In the genomic region with DNA sequence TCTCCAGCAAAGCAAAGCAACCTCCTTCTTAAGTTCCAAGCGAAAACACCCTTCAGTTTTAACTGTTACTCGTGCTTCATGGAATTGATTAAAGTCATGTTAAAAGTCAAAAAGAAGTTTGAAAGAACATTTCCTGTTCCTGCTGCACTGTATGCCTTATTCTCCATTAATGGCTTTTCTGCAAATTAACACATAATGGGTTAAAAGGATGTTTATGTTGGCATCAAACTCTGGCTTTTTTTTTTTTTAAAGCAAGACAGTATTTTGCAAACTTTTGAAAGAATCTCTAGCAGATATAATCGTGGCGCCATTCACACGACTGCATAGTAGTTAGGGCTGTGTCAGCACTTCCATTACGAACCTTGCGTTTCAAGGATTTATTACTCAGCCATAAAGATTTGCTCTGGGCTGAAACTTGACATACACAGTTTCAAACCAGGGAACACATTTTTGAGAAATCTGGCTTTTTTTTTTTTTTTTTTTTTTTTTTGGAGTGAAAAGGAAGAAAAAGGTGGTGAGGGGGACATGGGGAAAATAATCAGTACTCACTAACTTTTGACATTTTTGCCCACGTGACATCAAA, we compare ENCODE assay signal across 22 cellular contexts.
"Had no signal": no experiment of that assay in that cellular context is flagged by ENCODE, and none has a peak within 500 bp of the region (broad histone marks: within the 10 kb centered on the region; RNA-seq: fewer than 3 reads in every experiment).

No MANE protein-coding gene starts in this region.

- H3K4me3 ChIP-seq: adrenal gland, body of pancreas, dorsolateral prefrontal cortex, ovary, prostate gland, spleen, suprapubic skin, tibial artery, upper lobe of right lung had no signal

- H3K27ac ChIP-seq: adrenal gland, body of pancreas, dorsolateral prefrontal cortex, ovary, prostate gland, spleen, suprapubic skin, tibial artery, upper lobe of right lung had no signal

- DNase-seq: activated B cell treated with CpG ODN at 0.5 μM for 24 hours; activated CD4-positive, alpha-beta T cell treated with anti-CD3 and anti-CD28 coated beads, Interleukin-2, amount 50 U/mL, for 1 hour; activated CD8-positive, alpha-beta T cell treated with anti-CD3 and anti-CD28 coated beads for 36 hours; activated naive CD4-positive, alpha-beta T cell; activated T-cell treated with anti-CD3 and anti-CD28 coated beads, Interleukin-2, amount 50 U/mL, for 4 hours; aorta; body of pancreas; dorsolateral prefrontal cortex; effector memory CD4-positive, alpha-beta T cell; foreskin melanocyte; mammary epithelial cell; naive B cell; retina; spleen; stimulated activated naive CD4-positive, alpha-beta T cell; T-cell; tibial artery; upper lobe of right lung had no signal

- H3K4me1 ChIP-seq: body of pancreas, spleen, suprapubic skin, upper lobe of right lung had no signal

- H3K9me3 ChIP-seq: adrenal gland, body of pancreas, ovary, prostate gland, spleen, suprapubic skin, tibial artery, upper lobe of right lung had no signal

- H3K36me3 ChIP-seq: adrenal gland, ovary, prostate gland, spleen, suprapubic skin, tibial artery, upper lobe of right lung had no signal

- H3K27me3 ChIP-seq: adrenal gland, body of pancreas, dorsolateral prefrontal cortex, ovary, spleen, suprapubic skin, tibial artery, upper lobe of right lung had no signal
